In genomic region chr13:102845630-102846260, GRCh38 we compare ENCODE assay signal across 1 cellular context.
TF ChIP-seq lines count a peak whose summit lies in the region.

ERCC5 (plus strand) TSS chr13:102846032; CDS start chr13:102846267, 235 bp downstream.

TF ChIP-seq in K562, 482 proteins besides CTCF, POLR2A, EP300 and RAD21 (continued from another document and continues in another):
- TF ChIP-seq PKNOX1 (IDR thresholded peaks at IDR 0.05) (peak; percentile 81), RBM25 (IDR thresholded peaks at IDR 0.05; ENCODE audit: low read depth, low read length, severe bottlenecking) (no peak), E2F4 (CRISPR knock-in tag; IDR thresholded peaks at IDR 0.05; ENCODE audit: low read depth) (no peak), CHD4 (IDR thresholded peaks at IDR 0.05; ENCODE audit: insufficient read depth, insufficient replicate concordance, low read depth, low read length, poor library complexity, severe bottlenecking) (no peak), ZNF174 (CRISPR knock-in tag; IDR thresholded peaks at IDR 0.05) (no peak), ZNF696 (CRISPR knock-in tag; conservative IDR thresholded peaks at IDR 0.05) (no peak), IRF9 (tag; IDR thresholded peaks at IDR 0.05) (no peak), GTF2F1 (IDR thresholded peaks at IDR 0.05; ENCODE audit: low read depth, low read length) (no peak), PATZ1 (CRISPR knock-in tag; IDR thresholded peaks at IDR 0.05; ENCODE audit: borderline replicate concordance) (no peak), MCM5 (IDR thresholded peaks at IDR 0.05; ENCODE audit: low read depth) (no peak), ZNF143 (CRISPR knock-in tag; IDR thresholded peaks at IDR 0.05) (no peak; the same call in 1 of the 2 replicates), TGIF2 (CRISPR knock-in tag; IDR thresholded peaks at IDR 0.05) (no peak), THAP7 (CRISPR knock-in tag; IDR thresholded peaks at IDR 0.05) (no peak), AFF1 (IDR thresholded peaks at IDR 0.05; ENCODE audit: low read depth in 1 of 2, partially characterized antibody in 2 of 2) (peak in 1 of 2 experiments; percentile 15), ZFP91 (CRISPR knock-in tag; IDR thresholded peaks at IDR 0.05) (no peak), TEAD4 (IDR thresholded peaks at IDR 0.05; ENCODE audit: low read length) (no peak), TEAD4 (CRISPR knock-in tag; IDR thresholded peaks at IDR 0.05; ENCODE audit: borderline replicate concordance) (no peak), CREM (IDR thresholded peaks at IDR 0.05; ENCODE audit: low read depth) (peak; percentile 99), GABPA (tag; conservative IDR thresholded peaks at IDR 0.05; ENCODE audit: low read depth) (peak; percentile 93), ARID3A (IDR thresholded peaks at IDR 0.05; ENCODE audit: borderline replicate concordance, low read depth, low read length) (no peak), ZNF75A (CRISPR knock-in tag; IDR thresholded peaks at IDR 0.05) (no peak), SIRT6 (IDR thresholded peaks at IDR 0.05; ENCODE audit: low read depth, low read length) (no peak), NCOA1 (IDR thresholded peaks at IDR 0.05; ENCODE audit: low read depth) (peak; percentile 42), MTA1 (IDR thresholded peaks at IDR 0.05; ENCODE audit: borderline replicate concordance) (peak; percentile 97), HMBOX1 (IDR thresholded peaks at IDR 0.05) (no peak), ZNF197 (CRISPR knock-in tag; IDR thresholded peaks at IDR 0.05; ENCODE audit: low read depth) (no peak), ERF (CRISPR knock-in tag; IDR thresholded peaks at IDR 0.05) (no peak), ATF2 (CRISPR knock-in tag; IDR thresholded peaks at IDR 0.05) (no peak), TRIM24 (IDR thresholded peaks at IDR 0.05) (peak in 1 of 2 experiments; percentile 55; a peak in 2 of 4 replicates), AFF4 (CRISPR knock-in tag; IDR thresholded peaks at IDR 0.05) (peak; percentile 55; the same call in 1 of the 2 replicates), NCOR1 (IDR thresholded peaks at IDR 0.05) (no peak), SMC3 (conservative IDR thresholded peaks at IDR 0.05; ENCODE audit: insufficient read depth, low read depth, low read length) (no peak), GMEB1 (CRISPR knock-in tag; IDR thresholded peaks at IDR 0.05) (peak; percentile 61; the same call in 1 of the 2 replicates), PRMT5 (CRISPR knock-in tag; IDR thresholded peaks at IDR 0.05) (no peak), SMARCA4 (IDR thresholded peaks at IDR 0.05) (no peak), ETS2 (tag; IDR thresholded peaks at IDR 0.05; ENCODE audit: borderline replicate concordance, poor library complexity, severe bottlenecking) (no peak)
